Comparison of ENCODE assay signal across 16 cellular contexts in the genomic region with DNA sequence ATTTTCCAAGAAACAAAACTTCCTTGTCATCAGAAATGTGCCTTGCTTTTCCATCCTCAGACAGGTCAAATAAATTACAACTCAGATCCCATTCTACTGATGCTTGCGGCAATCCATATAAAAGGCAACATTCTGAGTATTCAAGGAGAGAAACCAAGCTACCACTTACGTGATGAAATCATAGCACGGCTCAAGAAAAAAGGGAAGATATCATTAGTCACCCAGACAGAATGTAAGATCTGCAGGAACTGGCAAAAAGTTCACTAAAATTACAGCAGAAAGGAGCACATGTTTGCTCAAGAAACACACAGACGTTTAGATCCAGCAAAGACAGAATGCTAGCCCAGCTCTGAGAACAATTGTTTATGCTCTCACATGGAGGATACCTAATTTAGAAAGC.
DNase-seq lines count a peak whose midpoint lies in the region; ATAC-seq, FAIRE-seq and TF ChIP-seq lines count a peak whose summit lies in the region.
"Had no signal": no experiment of that assay in that cellular context is flagged by ENCODE, and none has a peak within 500 bp of the region (broad histone marks: within the 10 kb centered on the region; RNA-seq: fewer than 3 reads in every experiment).

No MANE protein-coding gene starts in this region.

- no peak for TF ChIP-seq RAD21 in A549 (conservative IDR thresholded peaks at IDR 0.05 in 1 of 2, IDR thresholded peaks at IDR 0.05 in 1 of 2)

- ATAC-seq in A549: no peak
- ATAC-seq in SK-N-SH treated with all-trans-retinoic acid at 6 μM for 48 hours: peak; percentile 57
- ATAC-seq in Right ventricle myocardium superior (ENCODE audit: poor library complexity): no peak

- no peak for TF ChIP-seq EP300 in A549 (IDR thresholded peaks at IDR 0.05)

- FAIRE-seq in A549 (lab: Jason Lieb, UNC): no peak
- FAIRE-seq: TTC549 had no signal

- POLR2A ChIA-PET in A549 (lab: Yijun Ruan, JAX): no interaction called here

- no peak overlapping the region for H3K4me3 ChIP-seq in A549
- H3K4me3 ChIP-seq in fibroblast of pulmonary artery (replicated peaks; ENCODE audit: low read depth, low read length): no peak overlapping the region
- H3K4me3 ChIP-seq in HAP-1: no peak overlapping the region
- no peak overlapping the region for H3K4me3 ChIP-seq in spleen
- H3K4me3 ChIP-seq: BLaER1, sigmoid colon, upper lobe of left lung had no signal

- TF ChIP-seq CTCF in A549 (IDR thresholded peaks at IDR 0.05): no peak
- no peak for TF ChIP-seq CTCF in fibroblast of pulmonary artery (IDR thresholded peaks at IDR 0.05; ENCODE audit: low read length, missing control alignments)
- TF ChIP-seq CTCF in spleen (IDR thresholded peaks at IDR 0.05 in 8 of 11, conservative IDR thresholded peaks at IDR 0.05 in 3 of 11): no peak

- DNase-seq in A549 (ENCODE audit: low read depth in 1 of 2, low spot score in 1 of 2) (no peak), HCEC 1CT (peak; percentile 77), fibroblast of pulmonary artery (ENCODE audit: low read depth) (peak; percentile 47), Right ventricle myocardium superior (no peak), HAP-1 (ENCODE audit: low spot score in 2 of 2) (no peak), spleen (no peak), kidney glomerular epithelial cell (lab: John Stamatoyannopoulos, UW) (no peak)
- DNase-seq: activated T-cell treated with anti-CD3 and anti-CD28 coated beads for 4 hours, GF-D8, immature natural killer cell, NCI-H1930, sigmoid colon, upper lobe of left lung had no signal

- no peaks in the 10 kb centered on the region for H3K36me3 ChIP-seq in HAP-1 (replicated peaks)
- no peaks in the 10 kb centered on the region for H3K36me3 ChIP-seq in spleen
- H3K36me3 ChIP-seq: BLaER1, sigmoid colon, upper lobe of left lung had no signal

- H3K9me3 ChIP-seq in A549 (no peaks in the 10 kb centered on the region), HAP-1 (no peaks in the 10 kb centered on the region), spleen (peaks cover 0 to 9% (median 0%) of the 10 kb centered on the region in 8 donors)
- H3K9me3 ChIP-seq: BLaER1, upper lobe of left lung had no signal

- H3K4me1 ChIP-seq in A549 (no peaks in the 10 kb centered on the region), HAP-1 (no peaks in the 10 kb centered on the region), spleen (no peaks in the 10 kb centered on the region)
- H3K4me1 ChIP-seq: BLaER1, sigmoid colon, upper lobe of left lung had no signal

- no peak for TF ChIP-seq POLR2A in A549 (IDR thresholded peaks at IDR 0.05; ENCODE audit: low read length)
- TF ChIP-seq POLR2A in spleen (IDR thresholded peaks at IDR 0.05): no peak

- H3K27ac ChIP-seq in A549 (no peak overlapping the region), spleen (no peak overlapping the region)
- H3K27ac ChIP-seq: BLaER1, sigmoid colon, upper lobe of left lung had no signal

- 0 out of 3 replicates have a peak overlapping the region, but pooled peaks have one; percentile 7 for H3K4me2 ChIP-seq in A549
- H3K4me2 ChIP-seq: BLaER1 had no signal

- H3K27me3 ChIP-seq in HAP-1 (ENCODE audit: low read depth): no peaks in the 10 kb centered on the region; the same call in 1 of the 2 replicates
- peaks cover 0 to 13% (median 0%) of the 10 kb centered on the region in 7 donors for H3K27me3 ChIP-seq in spleen (replicated peaks in 1 of 7)
- H3K27me3 ChIP-seq: BLaER1, sigmoid colon, upper lobe of left lung had no signal

- in situ Hi-C loops in HAP-1 (cut with MboI; ENCODE audit: low sequenced_read_pairs): no loop called here

- intact Hi-C loops in Right ventricle myocardium superior (cut with DNase I): no loop called here
- intact Hi-C loops in spleen (cut with DNase I; ENCODE audit: low total_unique reads): no loop called here

- CTCF ChIA-PET in A549 (lab: Yijun Ruan, JAX): no interaction called here

- 16% methylated on average over 4 of the region's 4 CpGs for WGBS in A549 (ENCODE audit: missing lambda C conversion rate)
- 23 to 32% (median 30%) methylated on average over 4 of the region's 4 CpGs for WGBS in spleen, 5 donors

TF ChIP-seq in A549, 52 proteins besides CTCF, POLR2A, EP300 and RAD21:
- TF ChIP-seq KDM1A (IDR thresholded peaks at IDR 0.05; ENCODE audit: low read depth) (no peak), BHLHE40 (IDR thresholded peaks at IDR 0.05; ENCODE audit: low read depth, low read length) (no peak), FOSL2 (IDR thresholded peaks at IDR 0.05) (no peak), FOSL2 (CRISPR knock-in tag; IDR thresholded peaks at IDR 0.05) (no peak), CHD2 (IDR thresholded peaks at IDR 0.05; ENCODE audit: low read length, partially characterized antibody) (no peak), JUNB (IDR thresholded peaks at IDR 0.05) (no peak), ZFP36 (IDR thresholded peaks at IDR 0.05; ENCODE audit: borderline replicate concordance, partially characterized antibody) (no peak), HEYL (CRISPR knock-in tag; IDR thresholded peaks at IDR 0.05) (no peak), MAZ (IDR thresholded peaks at IDR 0.05; ENCODE audit: borderline replicate concordance, low read depth, low read length) (no peak)
- TF ChIP-seq, protein P1, sequence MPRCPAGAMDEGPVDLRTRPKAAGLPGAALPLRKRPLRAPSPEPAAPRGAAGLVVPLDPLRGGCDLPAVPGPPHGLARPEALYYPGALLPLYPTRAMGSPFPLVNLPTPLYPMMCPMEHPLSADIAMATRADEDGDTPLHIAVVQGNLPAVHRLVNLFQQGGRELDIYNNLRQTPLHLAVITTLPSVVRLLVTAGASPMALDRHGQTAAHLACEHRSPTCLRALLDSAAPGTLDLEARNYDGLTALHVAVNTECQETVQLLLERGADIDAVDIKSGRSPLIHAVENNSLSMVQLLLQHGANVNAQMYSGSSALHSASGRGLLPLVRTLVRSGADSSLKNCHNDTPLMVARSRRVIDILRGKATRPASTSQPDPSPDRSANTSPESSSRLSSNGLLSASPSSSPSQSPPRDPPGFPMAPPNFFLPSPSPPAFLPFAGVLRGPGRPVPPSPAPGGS (IDR thresholded peaks at IDR 0.05): no peak

TF ChIP-seq in SK-N-SH treated with all-trans-retinoic acid at 6 μM for 48 hours, 23 proteins besides CTCF, POLR2A, EP300 and RAD21:
- TF ChIP-seq PPARA (CRISPR knock-in tag; IDR thresholded peaks at IDR 0.05; ENCODE audit: borderline replicate concordance) (no peak), ZNF8 (CRISPR knock-in tag; IDR thresholded peaks at IDR 0.05) (no peak), GLIS3 (CRISPR knock-in tag; IDR thresholded peaks at IDR 0.05) (no peak), TCF4 (CRISPR knock-in tag; IDR thresholded peaks at IDR 0.05; ENCODE audit: borderline replicate concordance) (no peak), ZFP30 (CRISPR knock-in tag; IDR thresholded peaks at IDR 0.05) (no peak), PATZ1 (CRISPR knock-in tag; IDR thresholded peaks at IDR 0.05; ENCODE audit: borderline replicate concordance) (no peak), SNAI2 (CRISPR knock-in tag; IDR thresholded peaks at IDR 0.05) (no peak), ISL1 (CRISPR knock-in tag; IDR thresholded peaks at IDR 0.05) (no peak)

Comparison
In these comparisons a context has a peak if more than half of its experiments do, and no peak if none do; other contexts are left out.
1. DNase-seq: peak in HCEC 1CT (single experiment) and fibroblast of pulmonary artery (single experiment); none in A549 (0 of 2), Right ventricle myocardium superior (single experiment), HAP-1 (0 of 2), spleen (single experiment) and kidney glomerular epithelial cell (single experiment).